Comparison of ENCODE assay signal across 10 cellular contexts in the genomic region with DNA sequence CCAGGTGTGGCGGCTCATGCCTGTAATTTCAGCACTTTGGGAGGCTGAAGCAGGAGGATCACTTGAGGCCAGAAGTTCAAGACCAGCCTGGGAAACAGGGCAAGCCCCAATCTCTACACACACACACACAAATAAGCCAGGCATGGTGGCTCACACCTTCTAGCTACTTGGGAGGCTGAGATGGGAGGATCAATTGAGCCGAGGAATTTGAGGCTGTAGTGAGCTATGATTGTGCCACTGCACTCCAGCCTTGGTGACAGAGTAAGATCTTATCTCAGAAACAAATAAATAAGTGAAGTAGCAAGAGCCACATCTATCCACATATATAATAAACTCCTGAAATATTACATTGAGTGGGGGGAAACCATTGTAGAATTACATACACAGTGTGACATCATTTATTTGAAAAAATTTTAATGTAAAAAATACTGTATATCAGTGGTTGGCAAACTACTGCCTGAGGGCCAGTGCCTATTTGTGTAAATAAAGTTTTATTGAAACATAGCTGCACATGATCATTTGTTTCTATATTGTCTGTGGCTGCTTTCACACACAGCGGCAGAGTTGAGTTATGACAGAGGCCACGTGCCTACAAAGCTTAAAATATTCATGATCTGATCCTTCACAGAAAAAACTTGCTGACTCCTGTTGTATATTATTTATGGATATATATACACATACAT.
"Had no signal": no experiment of that assay in that cellular context is flagged by ENCODE, and none has a peak within 500 bp of the region (broad histone marks: within the 10 kb centered on the region; RNA-seq: fewer than 3 reads in every experiment).

No MANE protein-coding gene starts in this region.

- H3K36me3 ChIP-seq: HAP-1 had no signal

- H2AFZ ChIP-seq: GM23248 had no signal

- H3K9ac ChIP-seq: GM23248, KMS-11 had no signal

- H3K4me3 ChIP-seq: GM23248, HAP-1 had no signal

- DNase-seq: GM23248, GOT3, H7, HFFc6, IMR-90, KBM-7 had no signal

- FAIRE-seq: HTR-8/SVneo had no signal

- H3K9me3 ChIP-seq: HAP-1 had no signal

- H3K27ac ChIP-seq: GM23248, KMS-11 had no signal

- H3K4me2 ChIP-seq: KMS-11 had no signal

- H3K4me1 ChIP-seq: HAP-1 had no signal

- ATAC-seq: HCT116 had no signal
